ENCODE assay signal across 26 cellular contexts in genomic region chr17:32953062-32953461, GRCh38. TPM values are rescaled to one million over a fixed set of nuclear protein-coding genes. Genes with fewer than 3 reads are reported as not detected.
"Had no signal": no experiment of that assay in that cellular context is flagged by ENCODE, and none has a peak within 500 bp of the region (broad histone marks: within the 10 kb centered on the region; RNA-seq: fewer than 3 reads in every experiment).

No MANE protein-coding gene starts in this region.

- H3K36me3 ChIP-seq: MG63, SJSA1 had no signal

- H3K27ac ChIP-seq: PC-9, SJSA1, SK-N-MC had no signal

- H3K4me1 ChIP-seq: SJSA1 had no signal

- DNase-seq: Karpas-422; KG1; MG63; NCI-H1092; NCI-H1105 treated with DMSO at 0.1 percent for 48 hours; NCI-H1417 treated with DMSO at 0.1 percent for 48 hours; NCI-H146; NCI-H187; NCI-H2029; NCI-H2081 treated with DMSO at 0.1 percent for 48 hours; NCI-H2171 treated with DMSO at 0.1 percent for 48 hours; NCI-H345; NCI-H524; NCI-H526 treated with DMSO at 0.1 percent for 48 hours; NCI-H748 treated with DMSO at 0.1 percent for 48 hours; NK-92 treated with Interleukin-12 subunit alpha and Interleukin-12 subunit beta, amount 100 ng/mL, for 24 hours; OCI-M1; PC-9; Right ventricle myocardium superior; RPMI8226; SIG-M5 had no signal

- FAIRE-seq: RCC 7860 had no signal

- H3K9me3 ChIP-seq: MG63, SJSA1 had no signal

- H3K4me2 ChIP-seq: PC-9 had no signal

- H3K27me3 ChIP-seq: MG63, SJSA1 had no signal

- H2AFZ ChIP-seq: PC-9 had no signal

- H3K4me3 ChIP-seq: MG63, PC-9, SJSA1, SK-N-MC had no signal

RNA-seq across cellular contexts. Expression of gene TMEM98, which starts 25.1 kb away (rescaled TPM):
- total RNA-seq: PC-9 had no signal

RNA-seq across cellular contexts. Expression of gene SPACA3, which starts 38.6 kb away (rescaled TPM):
- total RNA-seq: HT-29, NCI-H460, PC-9, Right ventricle myocardium superior, SJSA1 had no signal
